ENCODE assay signal across 2 cellular contexts in the genomic region with DNA sequence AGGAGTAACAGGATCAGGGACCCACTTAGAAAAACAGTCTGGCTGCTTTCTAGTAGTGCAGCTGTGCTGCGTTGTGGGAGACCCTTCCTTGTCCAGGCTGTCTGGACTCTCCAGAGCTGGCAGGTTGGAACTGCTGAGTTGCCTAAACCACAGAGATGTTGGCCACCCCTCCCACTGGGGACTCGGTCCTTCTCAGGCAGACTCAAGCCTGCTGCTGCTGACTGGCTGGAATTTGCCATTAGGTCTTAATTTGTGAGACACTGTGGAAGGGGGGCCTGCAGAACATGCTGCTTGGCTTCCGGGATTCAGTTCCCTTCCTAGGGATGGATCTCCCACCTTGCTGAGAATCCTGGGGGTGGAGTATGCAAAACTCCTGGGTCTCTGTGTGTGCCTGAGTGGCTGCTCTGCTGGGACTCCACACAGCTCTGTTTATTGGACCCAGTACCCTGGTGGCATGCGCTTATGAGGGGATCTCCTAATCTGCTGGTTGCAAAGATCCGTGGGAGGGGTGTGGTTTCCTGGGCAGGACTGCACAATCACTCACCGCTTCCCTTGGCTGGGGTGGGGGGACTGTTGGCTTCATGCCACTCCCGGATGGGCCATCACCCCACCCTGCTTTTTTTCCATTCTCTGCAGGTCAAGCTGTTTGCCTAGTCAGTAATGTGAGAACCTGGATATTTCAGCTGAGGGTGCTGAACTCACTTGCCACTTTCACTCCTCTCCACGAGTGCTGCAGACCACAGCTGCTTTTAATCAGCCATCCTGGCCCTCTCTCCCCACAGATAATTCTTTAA.
TF ChIP-seq lines count a peak whose summit lies in the region.

No MANE protein-coding gene starts in this region.

TF ChIP-seq in SK-N-SH, 30 proteins besides CTCF, POLR2A, EP300 and RAD21 (continued from another document):
- no peak for TF ChIP-seq NFIC (IDR thresholded peaks at IDR 0.05; ENCODE audit: borderline replicate concordance)

TF ChIP-seq in H1, 55 proteins besides CTCF, POLR2A, EP300 and RAD21 (continued from another document):
- no peak for TF ChIP-seq CEBPB (IDR thresholded peaks at IDR 0.05; ENCODE audit: low read depth, low read length)
- no peak for TF ChIP-seq ASH2L (IDR thresholded peaks at IDR 0.05; ENCODE audit: low read length)
- TF ChIP-seq YY1 (IDR thresholded peaks at IDR 0.05; ENCODE audit: low read depth, low read length) = no peak
- no peak for TF ChIP-seq TAF7 (optimal IDR thresholded peaks at IDR 0.05; ENCODE audit: borderline replicate concordance, low read depth, low read length)
- no peak for TF ChIP-seq GTF2F1 (IDR thresholded peaks at IDR 0.05; ENCODE audit: borderline replicate concordance, low read depth, low read length)
- TF ChIP-seq BRCA1 (IDR thresholded peaks at IDR 0.05; ENCODE audit: low read depth, low read length) = no peak
- no peak for TF ChIP-seq TAF1 (IDR thresholded peaks at IDR 0.05; ENCODE audit: low read depth, low read length)
- TF ChIP-seq HDAC2 (IDR thresholded peaks at IDR 0.05; ENCODE audit: borderline replicate concordance in 1 of 2, low read depth in 2 of 2, low read length in 2 of 2) = no peak
- no peak for TF ChIP-seq SIX5 (IDR thresholded peaks at IDR 0.05; ENCODE audit: low read depth, low read length)
- no peak for TF ChIP-seq SRF (IDR thresholded peaks at IDR 0.05; ENCODE audit: low read depth, low read length)
- TF ChIP-seq, protein P1, sequence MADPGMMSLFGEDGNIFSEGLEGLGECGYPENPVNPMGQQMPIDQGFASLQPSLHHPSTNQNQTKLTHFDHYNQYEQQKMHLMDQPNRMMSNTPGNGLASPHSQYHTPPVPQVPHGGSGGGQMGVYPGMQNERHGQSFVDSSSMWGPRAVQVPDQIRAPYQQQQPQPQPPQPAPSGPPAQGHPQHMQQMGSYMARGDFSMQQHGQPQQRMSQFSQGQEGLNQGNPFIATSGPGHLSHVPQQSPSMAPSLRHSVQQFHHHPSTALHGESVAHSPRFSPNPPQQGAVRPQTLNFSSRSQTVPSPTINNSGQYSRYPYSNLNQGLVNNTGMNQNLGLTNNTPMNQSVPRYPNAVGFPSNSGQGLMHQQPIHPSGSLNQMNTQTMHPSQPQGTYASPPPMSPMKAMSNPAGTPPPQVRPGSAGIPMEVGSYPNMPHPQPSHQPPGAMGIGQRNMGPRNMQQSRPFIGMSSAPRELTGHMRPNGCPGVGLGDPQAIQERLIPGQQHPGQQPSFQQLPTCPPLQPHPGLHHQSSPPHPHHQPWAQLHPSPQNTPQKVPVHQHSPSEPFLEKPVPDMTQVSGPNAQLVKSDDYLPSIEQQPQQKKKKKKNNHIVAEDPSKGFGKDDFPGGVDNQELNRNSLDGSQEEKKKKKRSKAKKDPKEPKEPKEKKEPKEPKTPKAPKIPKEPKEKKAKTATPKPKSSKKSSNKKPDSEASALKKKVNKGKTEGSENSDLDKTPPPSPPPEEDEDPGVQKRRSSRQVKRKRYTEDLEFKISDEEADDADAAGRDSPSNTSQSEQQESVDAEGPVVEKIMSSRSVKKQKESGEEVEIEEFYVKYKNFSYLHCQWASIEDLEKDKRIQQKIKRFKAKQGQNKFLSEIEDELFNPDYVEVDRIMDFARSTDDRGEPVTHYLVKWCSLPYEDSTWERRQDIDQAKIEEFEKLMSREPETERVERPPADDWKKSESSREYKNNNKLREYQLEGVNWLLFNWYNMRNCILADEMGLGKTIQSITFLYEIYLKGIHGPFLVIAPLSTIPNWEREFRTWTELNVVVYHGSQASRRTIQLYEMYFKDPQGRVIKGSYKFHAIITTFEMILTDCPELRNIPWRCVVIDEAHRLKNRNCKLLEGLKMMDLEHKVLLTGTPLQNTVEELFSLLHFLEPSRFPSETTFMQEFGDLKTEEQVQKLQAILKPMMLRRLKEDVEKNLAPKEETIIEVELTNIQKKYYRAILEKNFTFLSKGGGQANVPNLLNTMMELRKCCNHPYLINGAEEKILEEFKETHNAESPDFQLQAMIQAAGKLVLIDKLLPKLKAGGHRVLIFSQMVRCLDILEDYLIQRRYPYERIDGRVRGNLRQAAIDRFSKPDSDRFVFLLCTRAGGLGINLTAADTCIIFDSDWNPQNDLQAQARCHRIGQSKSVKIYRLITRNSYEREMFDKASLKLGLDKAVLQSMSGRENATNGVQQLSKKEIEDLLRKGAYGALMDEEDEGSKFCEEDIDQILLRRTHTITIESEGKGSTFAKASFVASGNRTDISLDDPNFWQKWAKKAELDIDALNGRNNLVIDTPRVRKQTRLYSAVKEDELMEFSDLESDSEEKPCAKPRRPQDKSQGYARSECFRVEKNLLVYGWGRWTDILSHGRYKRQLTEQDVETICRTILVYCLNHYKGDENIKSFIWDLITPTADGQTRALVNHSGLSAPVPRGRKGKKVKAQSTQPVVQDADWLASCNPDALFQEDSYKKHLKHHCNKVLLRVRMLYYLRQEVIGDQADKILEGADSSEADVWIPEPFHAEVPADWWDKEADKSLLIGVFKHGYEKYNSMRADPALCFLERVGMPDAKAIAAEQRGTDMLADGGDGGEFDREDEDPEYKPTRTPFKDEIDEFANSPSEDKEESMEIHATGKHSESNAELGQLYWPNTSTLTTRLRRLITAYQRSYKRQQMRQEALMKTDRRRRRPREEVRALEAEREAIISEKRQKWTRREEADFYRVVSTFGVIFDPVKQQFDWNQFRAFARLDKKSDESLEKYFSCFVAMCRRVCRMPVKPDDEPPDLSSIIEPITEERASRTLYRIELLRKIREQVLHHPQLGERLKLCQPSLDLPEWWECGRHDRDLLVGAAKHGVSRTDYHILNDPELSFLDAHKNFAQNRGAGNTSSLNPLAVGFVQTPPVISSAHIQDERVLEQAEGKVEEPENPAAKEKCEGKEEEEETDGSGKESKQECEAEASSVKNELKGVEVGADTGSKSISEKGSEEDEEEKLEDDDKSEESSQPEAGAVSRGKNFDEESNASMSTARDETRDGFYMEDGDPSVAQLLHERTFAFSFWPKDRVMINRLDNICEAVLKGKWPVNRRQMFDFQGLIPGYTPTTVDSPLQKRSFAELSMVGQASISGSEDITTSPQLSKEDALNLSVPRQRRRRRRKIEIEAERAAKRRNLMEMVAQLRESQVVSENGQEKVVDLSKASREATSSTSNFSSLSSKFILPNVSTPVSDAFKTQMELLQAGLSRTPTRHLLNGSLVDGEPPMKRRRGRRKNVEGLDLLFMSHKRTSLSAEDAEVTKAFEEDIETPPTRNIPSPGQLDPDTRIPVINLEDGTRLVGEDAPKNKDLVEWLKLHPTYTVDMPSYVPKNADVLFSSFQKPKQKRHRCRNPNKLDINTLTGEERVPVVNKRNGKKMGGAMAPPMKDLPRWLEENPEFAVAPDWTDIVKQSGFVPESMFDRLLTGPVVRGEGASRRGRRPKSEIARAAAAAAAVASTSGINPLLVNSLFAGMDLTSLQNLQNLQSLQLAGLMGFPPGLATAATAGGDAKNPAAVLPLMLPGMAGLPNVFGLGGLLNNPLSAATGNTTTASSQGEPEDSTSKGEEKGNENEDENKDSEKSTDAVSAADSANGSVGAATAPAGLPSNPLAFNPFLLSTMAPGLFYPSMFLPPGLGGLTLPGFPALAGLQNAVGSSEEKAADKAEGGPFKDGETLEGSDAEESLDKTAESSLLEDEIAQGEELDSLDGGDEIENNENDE (IDR thresholded peaks at IDR 0.05; ENCODE audit: insufficient replicate concordance, low read length) = no peak
- TF ChIP-seq ZNF274 (IDR thresholded peaks at IDR 0.05; ENCODE audit: borderline replicate concordance, extremely low read depth, low read length) = no peak
- no peak for TF ChIP-seq HDAC6 (IDR thresholded peaks at IDR 0.05; ENCODE audit: low read depth, low read length)
- TF ChIP-seq POU5F1 (IDR thresholded peaks at IDR 0.05; ENCODE audit: low read depth, low read length) = no peak
